In genomic region chr15:59686389-59686788, GRCh38 we compare ENCODE assay signal across 1 cellular context.
A peak's percentile ranks its signal among the peaks of the same experiment; 100 is the strongest.
TF ChIP-seq lines count a peak whose summit lies in the region.

No MANE protein-coding gene starts in this region.

TF ChIP-seq in K562, 482 proteins besides CTCF, POLR2A, EP300 and RAD21:
- TF ChIP-seq GTF2A2 (tag; IDR thresholded peaks at IDR 0.05) (0 out of 2 replicates have a peak, but pooled peaks have one; percentile 23), KHSRP (IDR thresholded peaks at IDR 0.05) (no peak)
